ENCODE assay signal across 1 cellular context in the genomic region with DNA sequence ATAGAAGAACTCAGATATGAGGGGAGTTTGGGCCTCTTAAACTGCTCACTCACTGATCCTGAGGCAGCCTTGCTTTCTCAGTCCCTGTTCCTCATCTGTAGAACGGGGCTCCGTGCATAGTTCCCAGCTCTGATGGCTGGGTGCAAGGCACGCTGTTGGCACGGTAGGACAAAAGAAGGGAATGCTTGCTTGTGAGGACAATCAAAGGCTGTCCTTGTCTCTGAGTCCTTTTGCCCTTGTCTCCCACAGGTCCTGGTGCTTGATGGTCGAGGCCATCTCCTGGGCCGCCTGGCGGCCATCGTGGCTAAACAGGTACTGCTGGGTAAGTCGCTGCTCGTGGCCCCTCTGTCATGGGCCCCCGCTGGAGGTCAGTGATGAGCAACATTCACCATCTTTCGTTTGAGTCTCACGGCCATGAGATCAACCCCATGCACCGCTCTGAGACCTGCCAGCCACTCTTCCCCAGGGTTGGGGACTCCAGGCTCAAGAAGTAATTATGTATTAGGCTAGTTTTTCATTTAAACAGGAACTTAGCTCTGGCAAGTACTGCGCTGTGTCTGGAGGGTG.
A peak's percentile ranks its signal among the peaks of the same experiment; 100 is the strongest.
TF ChIP-seq lines count a peak whose summit lies in the region.

No MANE protein-coding gene starts in this region.

TF ChIP-seq in K562, 482 proteins besides CTCF, POLR2A, EP300 and RAD21 (continued from another document and continues in another):
- TF ChIP-seq, protein P1, sequence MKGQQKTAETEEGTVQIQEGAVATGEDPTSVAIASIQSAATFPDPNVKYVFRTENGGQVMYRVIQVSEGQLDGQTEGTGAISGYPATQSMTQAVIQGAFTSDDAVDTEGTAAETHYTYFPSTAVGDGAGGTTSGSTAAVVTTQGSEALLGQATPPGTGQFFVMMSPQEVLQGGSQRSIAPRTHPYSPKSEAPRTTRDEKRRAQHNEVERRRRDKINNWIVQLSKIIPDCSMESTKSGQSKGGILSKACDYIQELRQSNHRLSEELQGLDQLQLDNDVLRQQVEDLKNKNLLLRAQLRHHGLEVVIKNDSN (CRISPR knock-in tag; IDR thresholded peaks at IDR 0.05): peak; percentile 48; the same call in 1 of the 2 replicates
- TF ChIP-seq FOXA3 (CRISPR knock-in tag; conservative IDR thresholded peaks at IDR 0.05 in 1 of 2, IDR thresholded peaks at IDR 0.05 in 1 of 2): no peak
- no peak for TF ChIP-seq SIN3B (IDR thresholded peaks at IDR 0.05; ENCODE audit: low read depth)
- TF ChIP-seq, protein P2, sequence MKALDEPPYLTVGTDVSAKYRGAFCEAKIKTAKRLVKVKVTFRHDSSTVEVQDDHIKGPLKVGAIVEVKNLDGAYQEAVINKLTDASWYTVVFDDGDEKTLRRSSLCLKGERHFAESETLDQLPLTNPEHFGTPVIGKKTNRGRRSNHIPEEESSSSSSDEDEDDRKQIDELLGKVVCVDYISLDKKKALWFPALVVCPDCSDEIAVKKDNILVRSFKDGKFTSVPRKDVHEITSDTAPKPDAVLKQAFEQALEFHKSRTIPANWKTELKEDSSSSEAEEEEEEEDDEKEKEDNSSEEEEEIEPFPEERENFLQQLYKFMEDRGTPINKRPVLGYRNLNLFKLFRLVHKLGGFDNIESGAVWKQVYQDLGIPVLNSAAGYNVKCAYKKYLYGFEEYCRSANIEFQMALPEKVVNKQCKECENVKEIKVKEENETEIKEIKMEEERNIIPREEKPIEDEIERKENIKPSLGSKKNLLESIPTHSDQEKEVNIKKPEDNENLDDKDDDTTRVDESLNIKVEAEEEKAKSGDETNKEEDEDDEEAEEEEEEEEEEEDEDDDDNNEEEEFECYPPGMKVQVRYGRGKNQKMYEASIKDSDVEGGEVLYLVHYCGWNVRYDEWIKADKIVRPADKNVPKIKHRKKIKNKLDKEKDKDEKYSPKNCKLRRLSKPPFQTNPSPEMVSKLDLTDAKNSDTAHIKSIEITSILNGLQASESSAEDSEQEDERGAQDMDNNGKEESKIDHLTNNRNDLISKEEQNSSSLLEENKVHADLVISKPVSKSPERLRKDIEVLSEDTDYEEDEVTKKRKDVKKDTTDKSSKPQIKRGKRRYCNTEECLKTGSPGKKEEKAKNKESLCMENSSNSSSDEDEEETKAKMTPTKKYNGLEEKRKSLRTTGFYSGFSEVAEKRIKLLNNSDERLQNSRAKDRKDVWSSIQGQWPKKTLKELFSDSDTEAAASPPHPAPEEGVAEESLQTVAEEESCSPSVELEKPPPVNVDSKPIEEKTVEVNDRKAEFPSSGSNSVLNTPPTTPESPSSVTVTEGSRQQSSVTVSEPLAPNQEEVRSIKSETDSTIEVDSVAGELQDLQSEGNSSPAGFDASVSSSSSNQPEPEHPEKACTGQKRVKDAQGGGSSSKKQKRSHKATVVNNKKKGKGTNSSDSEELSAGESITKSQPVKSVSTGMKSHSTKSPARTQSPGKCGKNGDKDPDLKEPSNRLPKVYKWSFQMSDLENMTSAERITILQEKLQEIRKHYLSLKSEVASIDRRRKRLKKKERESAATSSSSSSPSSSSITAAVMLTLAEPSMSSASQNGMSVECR (CRISPR knock-in tag; IDR thresholded peaks at IDR 0.05): peak; percentile 52; the same call in 1 of the 2 replicates
- TF ChIP-seq TEAD2 (tag; IDR thresholded peaks at IDR 0.05): no peak
- TF ChIP-seq, protein P3, sequence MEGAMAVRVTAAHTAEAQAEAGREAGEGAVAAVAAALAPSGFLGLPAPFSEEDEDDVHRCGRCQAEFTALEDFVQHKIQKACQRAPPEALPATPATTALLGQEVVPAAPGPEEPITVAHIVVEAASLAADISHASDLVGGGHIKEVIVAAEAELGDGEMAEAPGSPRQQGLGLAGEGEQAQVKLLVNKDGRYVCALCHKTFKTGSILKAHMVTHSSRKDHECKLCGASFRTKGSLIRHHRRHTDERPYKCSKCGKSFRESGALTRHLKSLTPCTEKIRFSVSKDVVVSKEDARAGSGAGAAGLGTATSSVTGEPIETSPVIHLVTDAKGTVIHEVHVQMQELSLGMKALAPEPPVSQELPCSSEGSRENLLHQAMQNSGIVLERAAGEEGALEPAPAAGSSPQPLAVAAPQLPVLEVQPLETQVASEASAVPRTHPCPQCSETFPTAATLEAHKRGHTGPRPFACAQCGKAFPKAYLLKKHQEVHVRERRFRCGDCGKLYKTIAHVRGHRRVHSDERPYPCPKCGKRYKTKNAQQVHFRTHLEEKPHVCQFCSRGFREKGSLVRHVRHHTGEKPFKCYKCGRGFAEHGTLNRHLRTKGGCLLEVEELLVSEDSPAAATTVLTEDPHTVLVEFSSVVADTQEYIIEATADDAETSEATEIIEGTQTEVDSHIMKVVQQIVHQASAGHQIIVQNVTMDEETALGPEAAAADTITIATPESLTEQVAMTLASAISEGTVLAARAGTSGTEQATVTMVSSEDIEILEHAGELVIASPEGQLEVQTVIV (CRISPR knock-in tag; IDR thresholded peaks at IDR 0.05; ENCODE audit: borderline replicate concordance): no peak
- TF ChIP-seq TCF7 (IDR thresholded peaks at IDR 0.05; ENCODE audit: borderline replicate concordance): no peak
- no peak for TF ChIP-seq NELFE (IDR thresholded peaks at IDR 0.05; ENCODE audit: insufficient read depth, insufficient read length)
- TF ChIP-seq, protein P4, sequence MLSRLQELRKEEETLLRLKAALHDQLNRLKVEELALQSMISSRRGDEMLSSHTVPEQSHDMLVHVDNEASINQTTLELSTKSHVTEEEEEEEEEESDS (CRISPR knock-in tag; IDR thresholded peaks at IDR 0.05): no peak
- 0 out of 2 replicates have a peak, but pooled peaks have one; percentile 9 for TF ChIP-seq BHLHE40 (IDR thresholded peaks at IDR 0.05; ENCODE audit: low read length)
- TF ChIP-seq, protein P5, sequence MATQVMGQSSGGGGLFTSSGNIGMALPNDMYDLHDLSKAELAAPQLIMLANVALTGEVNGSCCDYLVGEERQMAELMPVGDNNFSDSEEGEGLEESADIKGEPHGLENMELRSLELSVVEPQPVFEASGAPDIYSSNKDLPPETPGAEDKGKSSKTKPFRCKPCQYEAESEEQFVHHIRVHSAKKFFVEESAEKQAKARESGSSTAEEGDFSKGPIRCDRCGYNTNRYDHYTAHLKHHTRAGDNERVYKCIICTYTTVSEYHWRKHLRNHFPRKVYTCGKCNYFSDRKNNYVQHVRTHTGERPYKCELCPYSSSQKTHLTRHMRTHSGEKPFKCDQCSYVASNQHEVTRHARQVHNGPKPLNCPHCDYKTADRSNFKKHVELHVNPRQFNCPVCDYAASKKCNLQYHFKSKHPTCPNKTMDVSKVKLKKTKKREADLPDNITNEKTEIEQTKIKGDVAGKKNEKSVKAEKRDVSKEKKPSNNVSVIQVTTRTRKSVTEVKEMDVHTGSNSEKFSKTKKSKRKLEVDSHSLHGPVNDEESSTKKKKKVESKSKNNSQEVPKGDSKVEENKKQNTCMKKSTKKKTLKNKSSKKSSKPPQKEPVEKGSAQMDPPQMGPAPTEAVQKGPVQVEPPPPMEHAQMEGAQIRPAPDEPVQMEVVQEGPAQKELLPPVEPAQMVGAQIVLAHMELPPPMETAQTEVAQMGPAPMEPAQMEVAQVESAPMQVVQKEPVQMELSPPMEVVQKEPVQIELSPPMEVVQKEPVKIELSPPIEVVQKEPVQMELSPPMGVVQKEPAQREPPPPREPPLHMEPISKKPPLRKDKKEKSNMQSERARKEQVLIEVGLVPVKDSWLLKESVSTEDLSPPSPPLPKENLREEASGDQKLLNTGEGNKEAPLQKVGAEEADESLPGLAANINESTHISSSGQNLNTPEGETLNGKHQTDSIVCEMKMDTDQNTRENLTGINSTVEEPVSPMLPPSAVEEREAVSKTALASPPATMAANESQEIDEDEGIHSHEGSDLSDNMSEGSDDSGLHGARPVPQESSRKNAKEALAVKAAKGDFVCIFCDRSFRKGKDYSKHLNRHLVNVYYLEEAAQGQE (CRISPR knock-in tag; IDR thresholded peaks at IDR 0.05; ENCODE audit: low read depth): no peak
- TF ChIP-seq FOXP1 (CRISPR knock-in tag; IDR thresholded peaks at IDR 0.05): no peak
- TF ChIP-seq, protein P6, sequence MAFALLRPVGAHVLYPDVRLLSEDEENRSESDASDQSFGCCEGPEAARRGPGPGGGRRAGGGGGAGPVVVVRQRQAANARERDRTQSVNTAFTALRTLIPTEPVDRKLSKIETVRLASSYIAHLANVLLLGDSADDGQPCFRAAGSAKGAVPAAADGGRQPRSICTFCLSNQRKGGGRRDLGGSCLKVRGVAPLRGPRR (CRISPR knock-in tag; IDR thresholded peaks at IDR 0.05): no peak
- TF ChIP-seq, protein P7, sequence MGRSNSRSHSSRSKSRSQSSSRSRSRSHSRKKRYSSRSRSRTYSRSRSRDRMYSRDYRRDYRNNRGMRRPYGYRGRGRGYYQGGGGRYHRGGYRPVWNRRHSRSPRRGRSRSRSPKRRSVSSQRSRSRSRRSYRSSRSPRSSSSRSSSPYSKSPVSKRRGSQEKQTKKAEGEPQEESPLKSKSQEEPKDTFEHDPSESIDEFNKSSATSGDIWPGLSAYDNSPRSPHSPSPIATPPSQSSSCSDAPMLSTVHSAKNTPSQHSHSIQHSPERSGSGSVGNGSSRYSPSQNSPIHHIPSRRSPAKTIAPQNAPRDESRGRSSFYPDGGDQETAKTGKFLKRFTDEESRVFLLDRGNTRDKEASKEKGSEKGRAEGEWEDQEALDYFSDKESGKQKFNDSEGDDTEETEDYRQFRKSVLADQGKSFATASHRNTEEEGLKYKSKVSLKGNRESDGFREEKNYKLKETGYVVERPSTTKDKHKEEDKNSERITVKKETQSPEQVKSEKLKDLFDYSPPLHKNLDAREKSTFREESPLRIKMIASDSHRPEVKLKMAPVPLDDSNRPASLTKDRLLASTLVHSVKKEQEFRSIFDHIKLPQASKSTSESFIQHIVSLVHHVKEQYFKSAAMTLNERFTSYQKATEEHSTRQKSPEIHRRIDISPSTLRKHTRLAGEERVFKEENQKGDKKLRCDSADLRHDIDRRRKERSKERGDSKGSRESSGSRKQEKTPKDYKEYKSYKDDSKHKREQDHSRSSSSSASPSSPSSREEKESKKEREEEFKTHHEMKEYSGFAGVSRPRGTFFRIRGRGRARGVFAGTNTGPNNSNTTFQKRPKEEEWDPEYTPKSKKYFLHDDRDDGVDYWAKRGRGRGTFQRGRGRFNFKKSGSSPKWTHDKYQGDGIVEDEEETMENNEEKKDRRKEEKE (IDR thresholded peaks at IDR 0.05; ENCODE audit: borderline replicate concordance in 1 of 2, control insufficient read depth in 1 of 2, low read depth in 2 of 2, low read length in 1 of 2): no peak
- no peak for TF ChIP-seq NR2C2 (CRISPR knock-in tag; IDR thresholded peaks at IDR 0.05)
- 0 out of 2 replicates have a peak, but pooled peaks have one; percentile 41 for TF ChIP-seq NR2C2 (tag; IDR thresholded peaks at IDR 0.05)
- no peak for TF ChIP-seq PHTF2 (CRISPR knock-in tag; IDR thresholded peaks at IDR 0.05)
- TF ChIP-seq, protein P8, sequence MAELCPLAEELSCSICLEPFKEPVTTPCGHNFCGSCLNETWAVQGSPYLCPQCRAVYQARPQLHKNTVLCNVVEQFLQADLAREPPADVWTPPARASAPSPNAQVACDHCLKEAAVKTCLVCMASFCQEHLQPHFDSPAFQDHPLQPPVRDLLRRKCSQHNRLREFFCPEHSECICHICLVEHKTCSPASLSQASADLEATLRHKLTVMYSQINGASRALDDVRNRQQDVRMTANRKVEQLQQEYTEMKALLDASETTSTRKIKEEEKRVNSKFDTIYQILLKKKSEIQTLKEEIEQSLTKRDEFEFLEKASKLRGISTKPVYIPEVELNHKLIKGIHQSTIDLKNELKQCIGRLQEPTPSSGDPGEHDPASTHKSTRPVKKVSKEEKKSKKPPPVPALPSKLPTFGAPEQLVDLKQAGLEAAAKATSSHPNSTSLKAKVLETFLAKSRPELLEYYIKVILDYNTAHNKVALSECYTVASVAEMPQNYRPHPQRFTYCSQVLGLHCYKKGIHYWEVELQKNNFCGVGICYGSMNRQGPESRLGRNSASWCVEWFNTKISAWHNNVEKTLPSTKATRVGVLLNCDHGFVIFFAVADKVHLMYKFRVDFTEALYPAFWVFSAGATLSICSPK (IDR thresholded peaks at IDR 0.05; ENCODE audit: borderline replicate concordance): no peak
- TF ChIP-seq ZNF57 (CRISPR knock-in tag; IDR thresholded peaks at IDR 0.05): no peak
- peak; percentile 50; the same call in 1 of the 2 replicates for TF ChIP-seq L3MBTL2 (IDR thresholded peaks at IDR 0.05)
- TF ChIP-seq, protein P9, sequence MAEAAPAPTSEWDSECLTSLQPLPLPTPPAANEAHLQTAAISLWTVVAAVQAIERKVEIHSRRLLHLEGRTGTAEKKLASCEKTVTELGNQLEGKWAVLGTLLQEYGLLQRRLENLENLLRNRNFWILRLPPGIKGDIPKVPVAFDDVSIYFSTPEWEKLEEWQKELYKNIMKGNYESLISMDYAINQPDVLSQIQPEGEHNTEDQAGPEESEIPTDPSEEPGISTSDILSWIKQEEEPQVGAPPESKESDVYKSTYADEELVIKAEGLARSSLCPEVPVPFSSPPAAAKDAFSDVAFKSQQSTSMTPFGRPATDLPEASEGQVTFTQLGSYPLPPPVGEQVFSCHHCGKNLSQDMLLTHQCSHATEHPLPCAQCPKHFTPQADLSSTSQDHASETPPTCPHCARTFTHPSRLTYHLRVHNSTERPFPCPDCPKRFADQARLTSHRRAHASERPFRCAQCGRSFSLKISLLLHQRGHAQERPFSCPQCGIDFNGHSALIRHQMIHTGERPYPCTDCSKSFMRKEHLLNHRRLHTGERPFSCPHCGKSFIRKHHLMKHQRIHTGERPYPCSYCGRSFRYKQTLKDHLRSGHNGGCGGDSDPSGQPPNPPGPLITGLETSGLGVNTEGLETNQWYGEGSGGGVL (CRISPR knock-in tag; IDR thresholded peaks at IDR 0.05): no peak
- TF ChIP-seq LCOR (CRISPR knock-in tag; IDR thresholded peaks at IDR 0.05): peak; percentile 80
- TF ChIP-seq HMG20A (CRISPR knock-in tag; conservative IDR thresholded peaks at IDR 0.05): no peak
- TF ChIP-seq CCNT2 (IDR thresholded peaks at IDR 0.05; ENCODE audit: borderline replicate concordance, extremely low read depth, insufficient read length, low read depth, low read length): no peak
- TF ChIP-seq ZBTB8A (IDR thresholded peaks at IDR 0.05; ENCODE audit: partially characterized antibody): no peak
- no peak for TF ChIP-seq ZNF695 (CRISPR knock-in tag; IDR thresholded peaks at IDR 0.05)
- TF ChIP-seq, protein P10, sequence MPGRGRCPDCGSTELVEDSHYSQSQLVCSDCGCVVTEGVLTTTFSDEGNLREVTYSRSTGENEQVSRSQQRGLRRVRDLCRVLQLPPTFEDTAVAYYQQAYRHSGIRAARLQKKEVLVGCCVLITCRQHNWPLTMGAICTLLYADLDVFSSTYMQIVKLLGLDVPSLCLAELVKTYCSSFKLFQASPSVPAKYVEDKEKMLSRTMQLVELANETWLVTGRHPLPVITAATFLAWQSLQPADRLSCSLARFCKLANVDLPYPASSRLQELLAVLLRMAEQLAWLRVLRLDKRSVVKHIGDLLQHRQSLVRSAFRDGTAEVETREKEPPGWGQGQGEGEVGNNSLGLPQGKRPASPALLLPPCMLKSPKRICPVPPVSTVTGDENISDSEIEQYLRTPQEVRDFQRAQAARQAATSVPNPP (IDR thresholded peaks at IDR 0.05; ENCODE audit: borderline replicate concordance, insufficient read depth, insufficient read length): no peak
- TF ChIP-seq ZNF23 (CRISPR knock-in tag; IDR thresholded peaks at IDR 0.05): no peak
- TF ChIP-seq FOXM1 (IDR thresholded peaks at IDR 0.05; ENCODE audit: low read depth): no peak
- peak; percentile 24; the same call in 1 of the 2 replicates for TF ChIP-seq FOXM1 (CRISPR knock-in tag; IDR thresholded peaks at IDR 0.05; ENCODE audit: low read depth)
- no peak for TF ChIP-seq ZNF41 (CRISPR knock-in tag; conservative IDR thresholded peaks at IDR 0.05)
- no peak for TF ChIP-seq ARNT (IDR thresholded peaks at IDR 0.05)
